Comparison of ENCODE assay signal across 8 cellular contexts in the genomic region with DNA sequence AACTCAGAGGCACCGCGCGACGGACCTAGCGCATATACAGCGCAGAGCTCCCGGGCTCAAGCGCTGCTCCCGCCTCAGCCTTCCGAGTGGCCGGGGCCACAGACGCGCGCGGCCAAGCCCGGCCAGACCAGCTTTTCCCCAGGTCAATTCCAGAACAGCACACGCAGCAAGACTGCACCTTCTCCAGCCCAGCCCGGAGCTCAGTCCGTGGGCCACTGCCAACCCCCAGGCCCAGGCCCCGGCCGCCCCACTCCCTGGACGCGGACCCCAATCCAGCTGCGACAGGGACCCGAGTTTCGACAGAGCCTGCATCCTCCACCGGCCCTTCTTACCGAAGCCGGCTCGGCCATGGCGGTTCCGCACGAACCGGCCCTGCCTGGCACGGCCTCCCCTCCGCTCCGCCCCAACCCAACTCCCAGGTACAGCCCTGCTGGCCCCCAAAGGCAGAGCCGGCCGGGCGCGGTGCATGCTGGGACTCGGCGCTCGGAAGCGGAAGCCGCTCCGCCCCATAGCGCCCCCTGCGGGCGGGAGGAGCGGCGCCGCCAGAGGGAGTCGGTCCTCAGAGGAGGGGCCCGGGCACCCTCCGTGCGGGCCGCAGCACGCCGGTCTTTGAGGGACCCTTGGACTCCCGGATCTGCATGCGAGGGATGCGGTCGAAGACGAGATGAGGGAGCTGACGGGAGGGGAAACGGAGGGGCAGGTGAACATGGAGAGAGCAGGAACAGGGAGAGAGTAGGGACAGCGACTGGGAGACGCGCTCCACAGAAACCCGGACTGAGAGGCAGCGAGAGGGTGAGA. TPM values are rescaled to one million over a fixed set of nuclear protein-coding genes. Genes with fewer than 3 reads are reported as not detected.
DNase-seq lines count a peak whose midpoint lies in the region; ATAC-seq and TF ChIP-seq lines count a peak whose summit lies in the region.

A gene with protein sequence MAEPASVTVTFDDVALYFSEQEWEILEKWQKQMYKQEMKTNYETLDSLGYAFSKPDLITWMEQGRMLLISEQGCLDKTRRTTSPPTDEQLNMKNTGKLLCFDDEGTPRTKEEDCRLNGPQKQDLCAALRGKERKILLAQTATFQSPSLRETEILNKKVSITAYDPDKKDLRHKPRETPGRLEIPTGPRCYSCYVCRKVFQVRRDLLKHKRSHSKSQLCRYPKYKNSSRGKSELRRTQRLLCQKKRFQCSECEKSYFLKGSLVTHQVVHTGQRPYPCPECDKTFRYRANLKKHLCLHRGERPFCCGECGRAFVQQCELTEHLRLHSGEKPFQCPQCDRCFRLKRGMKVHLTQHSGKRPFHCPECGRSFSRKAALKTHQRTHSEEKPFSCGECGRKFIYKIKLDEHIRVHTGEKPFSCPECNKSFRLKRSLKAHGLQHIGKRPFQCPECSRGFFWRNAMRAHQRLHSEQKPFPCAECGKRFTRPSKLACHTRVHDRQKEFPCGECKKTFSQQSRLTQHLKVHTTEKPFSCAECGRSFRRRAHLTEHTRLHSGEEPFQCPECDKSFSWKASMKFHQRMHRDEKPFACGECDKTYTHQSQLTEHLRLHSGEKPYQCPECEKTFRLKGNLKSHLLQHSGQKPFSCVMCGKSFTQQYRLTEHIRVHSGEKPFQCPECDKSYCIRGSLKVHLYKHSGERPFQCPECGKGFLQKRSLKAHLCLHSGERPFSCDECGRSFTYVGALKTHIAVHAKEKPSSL (minus strand): TSS at position 461 of the 798 bp plus-strand sequence. CDS start 111 bp downstream, at position 350.

- H3K27me3 ChIP-seq in left ventricle myocardium inferior (ENCODE audit: low read depth) (no peaks in the 10 kb centered on the region), uterus (no peaks in the 10 kb centered on the region)

- H3K27ac ChIP-seq in left ventricle myocardium inferior (replicated peaks) (peak within 1 kb of the TSS; percentile 95), uterus (peak within 1 kb of the TSS; percentile 95)

- TF ChIP-seq CTCF in GM13976 (IDR thresholded peaks at IDR 0.05; ENCODE audit: borderline replicate concordance, control extremely low read depth, extremely low read depth, insufficient read depth, missing control alignments) (peak; percentile 98), left ventricle myocardium inferior (IDR thresholded peaks at IDR 0.05; ENCODE audit: borderline replicate concordance) (peak; percentile 96), uterus (IDR thresholded peaks at IDR 0.05) (peak; percentile 95 to 99 (median 98))

- peak within 1 kb of the TSS; percentile 94 for H3K4me3 ChIP-seq in left ventricle myocardium inferior
- peak within 1 kb of the TSS; percentile 87 to 93 for H3K4me3 ChIP-seq in uterus

- peak; percentile 89 for ATAC-seq in HG02840 (IDR thresholded peaks at IDR 0.05; ENCODE audit: low FRiP score, unreplicated experiment)

- intact Hi-C loops in left ventricle myocardium inferior (cut with micrococcal nuclease) (no loop called here), uterus (cut with DNase I; ENCODE audit: low total_unique reads) (no loop called here)

- H3K36me3 ChIP-seq in left ventricle myocardium inferior (peaks cover 11% of the 10 kb centered on the region), uterus (no peaks in the 10 kb centered on the region)

- H3K4me1 ChIP-seq in left ventricle myocardium inferior (peaks cover 35% of the 10 kb centered on the region), uterus (no peaks in the 10 kb centered on the region)

- H3K9me3 ChIP-seq in left ventricle myocardium inferior (replicated peaks), result peaks cover 9% of the 10 kb centered on the region
- no peaks in the 10 kb centered on the region for H3K9me3 ChIP-seq in uterus

- TF ChIP-seq POLR2A in uterus (IDR thresholded peaks at IDR 0.05), result peak; percentile 73 to 93

- DNase-seq in GM13976 (ENCODE audit: low spot score), result peak; percentile 98
- DNase-seq in NCI-H1417 treated with DMSO at 0.1 percent for 48 hours (lab: John Stamatoyannopoulos, UW), result peak; percentile 26
- DNase-seq in T follicular helper cell (ENCODE audit: low read depth), result peak; percentile 87
- peak; percentile 85 for DNase-seq in amniotic epithelial cell (ENCODE audit: low read depth)
- peak; percentile 91 for DNase-seq in left ventricle myocardium inferior
- peak; percentile 54 for DNase-seq in pulmonary artery endothelial cell (ENCODE audit: low read depth, low spot score)
- DNase-seq in uterus, result peak; percentile 88 to 94

- in situ Hi-C loops in GM13976 (cut with MboI; ENCODE audit: low sequenced_read_pairs, unreplicated experiment), result no loop called here

RNA-seq across cellular contexts. Expression of the gene that starts here (rescaled TPM):
- total RNA-seq in left ventricle myocardium inferior (0.58 TPM), pulmonary artery endothelial cell (0.73 and 1.7 TPM in 2 replicates), uterus (1 to 10 TPM in 2 of 4 donors, under 1 TPM in 1, not detected in 1; 0.77 to 8.8 (median 4.8) TPM)

Comparison
In these comparisons a context has a peak if more than half of its experiments do, and no peak if none do; other contexts are left out.
1. Peak in every context shown above with its lines: DNase-seq, ATAC-seq, H3K4me3 ChIP-seq and H3K27ac ChIP-seq.
2. Peak in DNase-seq, H3K4me3 ChIP-seq and H3K27ac ChIP-seq in left ventricle myocardium inferior; RNA of the gene not detected or under 1 TPM.
3. DNase-seq: peak in every context shown above with its lines; median percentile 98 in GM13976; 91 in left ventricle myocardium inferior; 91 in uterus; 87 in T follicular helper cell; 85 in amniotic epithelial cell; 54 in pulmonary artery endothelial cell; 26 in NCI-H1417 treated with DMSO at 0.1 percent for 48 hours.